Comparison of ENCODE assay signal across 9 cellular contexts in genomic region chr19:6718741-6719539, GRCh38. TPM values are rescaled to one million over a fixed set of nuclear protein-coding genes. Genes with fewer than 3 reads are reported as not detected.
DNase-seq lines count a peak whose midpoint lies in the region; ATAC-seq and TF ChIP-seq lines count a peak whose summit lies in the region.
"Had no signal": no experiment of that assay in that cellular context is flagged by ENCODE, and none has a peak within 500 bp of the region (broad histone marks: within the 10 kb centered on the region; RNA-seq: fewer than 3 reads in every experiment).

No MANE protein-coding gene starts in this region.

- no peak for TF ChIP-seq CTCF in fibroblast of the aortic adventitia (IDR thresholded peaks at IDR 0.05; ENCODE audit: insufficient read depth, low read length)

- H3K4me3 ChIP-seq in fibroblast of the aortic adventitia (ENCODE audit: low read depth, low read length), result peak overlapping the region; percentile 70

- ATAC-seq in HG03039 (IDR thresholded peaks at IDR 0.05; ENCODE audit: unreplicated experiment), result no peak

- DNase-seq in NCI-H2196 (lab: John Stamatoyannopoulos, UW; ENCODE audit: unreplicated experiment) (peak; percentile 17), NCI-H2196 treated with DMSO at 0.1 percent for 48 hours (lab: John Stamatoyannopoulos, UW; ENCODE audit: unreplicated experiment) (no peak), SK-MEL-5 (ENCODE audit: low read depth, low spot score) (peak; percentile 67), fibroblast of the aortic adventitia (ENCODE audit: low read depth) (peak; percentile 49), renal cortical epithelial cell (ENCODE audit: low read depth) (peak; percentile 21), GF-D8 (lab: John Stamatoyannopoulos, UW) (no peak), NCI-H2081 (lab: John Stamatoyannopoulos, UW) (no peak)

- in situ Hi-C loops in SK-MEL-5 (cut with HindIII; ENCODE audit: low pct_unique_long_range_greater_than_20kb, low sequenced_read_pairs), result no loop called here

RNA-seq across cellular contexts. Expression of gene C3, which starts 1.5 kb away (rescaled TPM):
- not detected in 2 replicates for total RNA-seq in SK-MEL-5 (2014; rRNA removed; shearing (Covaris generic))
- 1.2 and 2.8 TPM in 2 replicates for polyA plus RNA-seq in SK-MEL-5 (2015; cell fraction: cytosol; rRNA removed)
- polyA plus RNA-seq in SK-MEL-5 (2015; cell fraction: nucleus; rRNA removed), result 0.49 and 0.64 TPM in 2 replicates
- total RNA-seq in fibroblast of the aortic adventitia (ENCODE audit: low replicate concordance) (93.5 and 1,485 TPM in 2 replicates), renal cortical epithelial cell (157 and 2,273 TPM in 2 replicates)

RNA-seq across cellular contexts. Expression of gene GPR108, which starts 18.4 kb away (rescaled TPM):
- total RNA-seq in SK-MEL-5 (2014; rRNA removed; shearing (Covaris generic)), result 49.4 and 56.8 TPM in 2 replicates
- 64.6 and 68.4 TPM in 2 replicates for polyA plus RNA-seq in SK-MEL-5 (2015; cell fraction: cytosol; rRNA removed)
- polyA plus RNA-seq in SK-MEL-5 (2015; cell fraction: nucleus; rRNA removed), result 146 and 154 TPM in 2 replicates
- total RNA-seq in fibroblast of the aortic adventitia (ENCODE audit: low replicate concordance) (32.5 and 33.4 TPM in 2 replicates), renal cortical epithelial cell (102 and 109 TPM in 2 replicates)

RNA-seq across cellular contexts. Expression of gene TRIP10, which starts 20.5 kb away (rescaled TPM):
- total RNA-seq in SK-MEL-5 (2014; rRNA removed; shearing (Covaris generic)), result 11.5 and 11.6 TPM in 2 replicates
- 17.1 and 24.0 TPM in 2 replicates for polyA plus RNA-seq in SK-MEL-5 (2015; cell fraction: cytosol; rRNA removed)
- polyA plus RNA-seq in SK-MEL-5 (2015; cell fraction: nucleus; rRNA removed), result 104 and 116 TPM in 2 replicates
- total RNA-seq in fibroblast of the aortic adventitia (ENCODE audit: low replicate concordance), result 33.3 and 44.9 TPM in 2 replicates
- total RNA-seq in renal cortical epithelial cell, result 42.8 and 51.1 TPM in 2 replicates

RNA-seq across cellular contexts. Expression of gene SH2D3A, which starts 48.3 kb away (rescaled TPM):
- total RNA-seq in SK-MEL-5 (2014; rRNA removed; shearing (Covaris generic)), result 0.32 and 0.34 TPM in 2 replicates
- 1.3 and 1.5 TPM in 2 replicates for polyA plus RNA-seq in SK-MEL-5 (2015; cell fraction: cytosol; rRNA removed)
- 1.3 and 3.5 TPM in 2 replicates for polyA plus RNA-seq in SK-MEL-5 (2015; cell fraction: nucleus; rRNA removed)
- total RNA-seq in fibroblast of the aortic adventitia (ENCODE audit: low replicate concordance), result not detected in 2 replicates
- total RNA-seq in renal cortical epithelial cell, result 5.1 and 34.6 TPM in 2 replicates
- polyA plus RNA-seq: AG04450 had no signal

RNA-seq across cellular contexts. Expression of gene TNFSF14, which starts 49.0 kb away (rescaled TPM):
- total RNA-seq in SK-MEL-5 (2014; rRNA removed; shearing (Covaris generic)), result not detected in 2 replicates
- not detected in 2 replicates for polyA plus RNA-seq in SK-MEL-5 (2015; cell fraction: cytosol; rRNA removed)
- not detected in 2 replicates for polyA plus RNA-seq in SK-MEL-5 (2015; cell fraction: nucleus; rRNA removed)
- total RNA-seq in fibroblast of the aortic adventitia (ENCODE audit: low replicate concordance), result 1.6 TPM in 1 of 2 replicates, not detected in the other
- total RNA-seq in renal cortical epithelial cell, result 3.1 TPM in 1 of 2 replicates, not detected in the other
- polyA plus RNA-seq: AG04450 had no signal

Comparison
In these comparisons a context has a peak if more than half of its experiments do, and no peak if none do; other contexts are left out.
1. DNase-seq: peak in NCI-H2196 (single experiment), SK-MEL-5 (single experiment), fibroblast of the aortic adventitia (single experiment) and renal cortical epithelial cell (single experiment); none in NCI-H2196 treated with DMSO at 0.1 percent for 48 hours (single experiment), GF-D8 (single experiment) and NCI-H2081 (0 of 2).
2. RNA of gene C3, which starts 1.5 kb away (total RNA-seq): 157 to 2,273 TPM in renal cortical epithelial cell and 93.5 to 1,485 TPM in fibroblast of the aortic adventitia; not detected in SK-MEL-5; every median in the first group is over 10 times any median in the second.